ENCODE assay signal across 11 cellular contexts in genomic region chr1:94983343-94983742, GRCh38. TPM values are rescaled to one million over a fixed set of nuclear protein-coding genes. Genes with fewer than 3 reads are reported as not detected.
DNase-seq lines count a peak whose midpoint lies in the region; ATAC-seq and FAIRE-seq lines count a peak whose summit lies in the region.
"Had no signal": no experiment of that assay in that cellular context is flagged by ENCODE, and none has a peak within 500 bp of the region (broad histone marks: within the 10 kb centered on the region; RNA-seq: fewer than 3 reads in every experiment).

No MANE protein-coding gene starts in this region.

- ATAC-seq in left cardiac atrium (peak; percentile 58 to 93), HG03442 (IDR thresholded peaks at IDR 0.05; ENCODE audit: unreplicated experiment) (no peak)
- no peak for ATAC-seq in activated T-cell treated with anti-CD3 and anti-CD28 coated beads, Interleukin-2, amount 50 U/mL, for 4 hours
- ATAC-seq: activated CD8-positive, alpha-beta memory T cell treated with anti-CD3 and anti-CD28 coated beads, Interleukin-2, amount 10 ng/mL, durations not matched to agents 7 days and 5 days had no signal

- H3K9me3 Mint-ChIP-seq in activated T-cell treated with anti-CD3 and anti-CD28 coated beads, Interleukin-2, amount 50 U/mL, for 4 hours: no peaks in the 10 kb centered on the region

- peaks cover 12% of the 10 kb centered on the region for H3K4me1 Mint-ChIP-seq in activated T-cell treated with anti-CD3 and anti-CD28 coated beads, Interleukin-2, amount 50 U/mL, for 4 hours (ENCODE audit: low read depth)

- peak; percentile 45 for DNase-seq in GM04503 (ENCODE audit: low read depth)
- DNase-seq in astrocyte of the hippocampus (ENCODE audit: low read depth, low spot score): peak; percentile 56
- peak; percentile 30 for DNase-seq in left cardiac atrium
- peak; percentile 88 for DNase-seq in renal cortical epithelial cell (ENCODE audit: low read depth)
- no peak for DNase-seq in activated T-cell treated with anti-CD3 and anti-CD28 coated beads, Interleukin-2, amount 50 U/mL, for 4 hours
- DNase-seq in HTR-8/SVneo (ENCODE audit: insufficient read length, low spot score): no peak
- no peak for DNase-seq in NCI-H2171 (lab: John Stamatoyannopoulos, UW)
- DNase-seq: activated CD8-positive, alpha-beta memory T cell treated with anti-CD3 and anti-CD28 coated beads, Interleukin-2, amount 10 ng/mL, durations not matched to agents 7 days and 5 days; NCI-H526 had no signal

- H3K36me3 Mint-ChIP-seq in activated T-cell treated with anti-CD3 and anti-CD28 coated beads, Interleukin-2, amount 50 U/mL, for 4 hours (ENCODE audit: insufficient read depth): peaks cover 7% of the 10 kb centered on the region
- H3K36me3 Mint-ChIP-seq: activated CD8-positive, alpha-beta memory T cell treated with anti-CD3 and anti-CD28 coated beads, Interleukin-2, amount 10 ng/mL, durations not matched to agents 7 days and 5 days had no signal

- H3K4me3 Mint-ChIP-seq in activated T-cell treated with anti-CD3 and anti-CD28 coated beads, Interleukin-2, amount 50 U/mL, for 4 hours: no peak overlapping the region
- H3K4me3 Mint-ChIP-seq: activated CD8-positive, alpha-beta memory T cell treated with anti-CD3 and anti-CD28 coated beads, Interleukin-2, amount 10 ng/mL, durations not matched to agents 7 days and 5 days had no signal

- H3K27me3 Mint-ChIP-seq in activated T-cell treated with anti-CD3 and anti-CD28 coated beads, Interleukin-2, amount 50 U/mL, for 4 hours (ENCODE audit: low read depth): no peaks in the 10 kb centered on the region
- H3K27me3 Mint-ChIP-seq: activated CD8-positive, alpha-beta memory T cell treated with anti-CD3 and anti-CD28 coated beads, Interleukin-2, amount 10 ng/mL, durations not matched to agents 7 days and 5 days had no signal

- FAIRE-seq in HTR-8/SVneo (lab: Jason Lieb, UNC): no peak
- FAIRE-seq: GM12891 had no signal

- intact Hi-C loops in left cardiac atrium (cut with DNase I): no loop called here

RNA-seq across cellular contexts. Expression of gene CNN3, which starts 56.4 kb away (rescaled TPM):
- 100 to 1,000 TPM in 1 of 2 donors, 10 to 100 TPM in 1; 87.7 to 162 TPM for total RNA-seq in left cardiac atrium
- 636 and 714 TPM in 2 replicates for total RNA-seq in renal cortical epithelial cell
- total RNA-seq in activated T-cell treated with anti-CD3 and anti-CD28 coated beads, Interleukin-2, amount 50 U/mL, for 4 hours: 1 to 10 TPM; 1.2 to 3.1 (median 1.9) TPM

Comparison
In these comparisons a context has a peak if more than half of its experiments do, and no peak if none do; other contexts are left out.
1. DNase-seq: peak in GM04503 (single experiment), astrocyte of the hippocampus (single experiment), left cardiac atrium (single experiment) and renal cortical epithelial cell (single experiment); none in activated T-cell treated with anti-CD3 and anti-CD28 coated beads, Interleukin-2, amount 50 U/mL, for 4 hours (single experiment), HTR-8/SVneo (single experiment) and NCI-H2171 (single experiment).
2. ATAC-seq: peak in left cardiac atrium (2 of 2); none in HG03442 (single experiment) and activated T-cell treated with anti-CD3 and anti-CD28 coated beads, Interleukin-2, amount 50 U/mL, for 4 hours (0 of 2).
3. RNA of gene CNN3, which starts 56.4 kb away (total RNA-seq): 636 to 714 TPM in renal cortical epithelial cell and 87.7 to 162 TPM in left cardiac atrium; 1.2 to 3.1 TPM in activated T-cell treated with anti-CD3 and anti-CD28 coated beads, Interleukin-2, amount 50 U/mL, for 4 hours; every median in the first group is over 10 times any median in the second.